ENCODE assay signal across 10 cellular contexts in the genomic region with DNA sequence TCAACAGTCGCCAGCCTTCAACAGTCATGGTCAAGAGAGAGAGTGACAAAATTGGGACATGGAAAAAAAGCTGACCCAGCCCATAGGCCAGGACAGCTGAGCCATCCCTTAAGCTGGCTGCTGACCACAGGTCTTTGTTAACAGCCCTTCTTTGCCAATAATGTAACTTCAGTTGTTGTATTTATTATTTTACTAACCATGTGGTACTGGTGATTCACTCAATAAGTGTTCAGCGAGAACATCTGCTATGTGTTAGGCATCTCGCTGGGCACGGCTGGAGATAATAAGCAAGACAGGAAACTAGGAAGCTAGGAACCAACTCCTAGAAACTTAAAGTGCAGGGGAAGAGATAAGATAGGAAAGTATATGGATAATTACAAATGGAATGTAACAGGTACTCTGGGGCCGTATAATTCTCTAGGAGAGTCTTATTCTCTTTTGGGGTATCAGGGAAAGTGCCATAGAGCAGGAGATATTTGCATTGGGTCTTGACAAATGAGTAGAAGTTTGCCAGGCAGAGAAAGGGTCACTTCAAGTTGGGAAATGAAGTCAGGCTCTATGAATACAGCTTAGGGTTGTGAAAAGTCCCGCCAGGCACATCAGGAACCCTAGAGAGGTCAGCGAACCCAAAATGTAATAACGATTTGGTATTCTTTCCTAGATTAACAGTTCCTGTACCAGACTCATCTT.
DNase-seq lines count a peak whose midpoint lies in the region; ATAC-seq and TF ChIP-seq lines count a peak whose summit lies in the region.
"Had no signal": no experiment of that assay in that cellular context is flagged by ENCODE, and none has a peak within 500 bp of the region (broad histone marks: within the 10 kb centered on the region; RNA-seq: fewer than 3 reads in every experiment).

No MANE protein-coding gene starts in this region.

- H4K20me1 ChIP-seq in hepatocyte (ENCODE audit: insufficient read depth, poor library complexity, severe bottlenecking), result no peaks in the 10 kb centered on the region

- no peak overlapping the region for H3K9ac ChIP-seq in adipocyte (ENCODE audit: low read length)

- 64% methylated on average over 8 of the region's 8 CpGs for WGBS in hepatocyte (ENCODE audit: low lambda C conversion rate, missing lambda C conversion rate)

- H2AFZ ChIP-seq in hepatocyte, result no peak overlapping the region

- DNase-seq in HFF-Myc (ENCODE audit: extremely low read depth, low read depth), result peak; percentile 85
- DNase-seq in adipocyte (ENCODE audit: low read depth), result peak; percentile 95
- DNase-seq in hepatocyte (ENCODE audit: low spot score), result peak; percentile 50
- no peak for DNase-seq in iPS-NIHi11 (ENCODE audit: low spot score)
- DNase-seq in left colon, result no peak
- no peak for DNase-seq in activated naive CD4-positive, alpha-beta T cell treated with anti-CD3 and anti-CD28 coated beads, Interleukin-2, amount 10 ng/mL, durations not matched to agents 7 days and 5 days
- no peak for DNase-seq in activated naive CD4-positive, alpha-beta T cell treated with Interleukin-2 at 50 U/mL for 16 hours
- DNase-seq: activated T-cell treated with anti-CD3 and anti-CD28 coated beads, Interleukin-2, amount 50 U/mL, for 72 hours; NCI-H774; small intestine had no signal

- TF ChIP-seq CTCF in HFF-Myc (IDR thresholded peaks at IDR 0.05; ENCODE audit: low read depth, low read length, missing control alignments), result peak; percentile 3
- no peak for TF ChIP-seq CTCF in hepatocyte (IDR thresholded peaks at IDR 0.05; ENCODE audit: poor library complexity)

- H3K4me1 Mint-ChIP-seq in activated naive CD4-positive, alpha-beta T cell treated with anti-CD3 and anti-CD28 coated beads, Interleukin-2, amount 10 ng/mL, durations not matched to agents 7 days and 5 days, result no peaks in the 10 kb centered on the region

- peak overlapping the region; percentile 49 for H3K27ac ChIP-seq in hepatocyte

- H3K9me3 Mint-ChIP-seq in activated naive CD4-positive, alpha-beta T cell treated with anti-CD3 and anti-CD28 coated beads, Interleukin-2, amount 10 ng/mL, durations not matched to agents 7 days and 5 days, result no peaks in the 10 kb centered on the region
- H3K9me3 Mint-ChIP-seq: activated T-cell treated with anti-CD3 and anti-CD28 coated beads, Interleukin-2, amount 50 U/mL, for 72 hours had no signal

- H3K4me2 ChIP-seq in hepatocyte, result no peak overlapping the region

- H3K4me1 ChIP-seq in adipocyte (ENCODE audit: control insufficient read depth, insufficient read depth, low read length) (peaks cover 34% of the 10 kb centered on the region), hepatocyte (ENCODE audit: insufficient read depth) (peaks cover 3% of the 10 kb centered on the region)

- ATAC-seq in left colon, result no peak
- ATAC-seq: activated T-cell treated with anti-CD3 and anti-CD28 coated beads, Interleukin-2, amount 50 U/mL, for 72 hours had no signal

- H3K36me3 ChIP-seq in adipocyte (ENCODE audit: control insufficient read depth, insufficient read depth, low read length, severe bottlenecking), result no peaks in the 10 kb centered on the region
- H3K36me3 ChIP-seq in hepatocyte (replicated peaks; ENCODE audit: insufficient read depth, low read depth), result no peaks in the 10 kb centered on the region

- CTCF ChIA-PET in activated naive CD4-positive, alpha-beta T cell treated with anti-CD3 and anti-CD28 coated beads, Interleukin-2, amount 10 ng/mL, durations not matched to agents 7 days and 5 days (lab: Charles Lee), result no interaction called here

- no peaks in the 10 kb centered on the region for H3K36me3 Mint-ChIP-seq in activated naive CD4-positive, alpha-beta T cell treated with anti-CD3 and anti-CD28 coated beads, Interleukin-2, amount 10 ng/mL, durations not matched to agents 7 days and 5 days

- no peak overlapping the region for H3K27ac Mint-ChIP-seq in activated naive CD4-positive, alpha-beta T cell treated with anti-CD3 and anti-CD28 coated beads, Interleukin-2, amount 10 ng/mL, durations not matched to agents 7 days and 5 days
- H3K27ac Mint-ChIP-seq: activated T-cell treated with anti-CD3 and anti-CD28 coated beads, Interleukin-2, amount 50 U/mL, for 72 hours had no signal

- no peak overlapping the region for H3K4me3 Mint-ChIP-seq in activated naive CD4-positive, alpha-beta T cell treated with anti-CD3 and anti-CD28 coated beads, Interleukin-2, amount 10 ng/mL, durations not matched to agents 7 days and 5 days
- H3K4me3 Mint-ChIP-seq: activated T-cell treated with anti-CD3 and anti-CD28 coated beads, Interleukin-2, amount 50 U/mL, for 72 hours had no signal

- H3K27me3 Mint-ChIP-seq in activated naive CD4-positive, alpha-beta T cell treated with anti-CD3 and anti-CD28 coated beads, Interleukin-2, amount 10 ng/mL, durations not matched to agents 7 days and 5 days, result peaks cover 39% of the 10 kb centered on the region

- H3K79me2 ChIP-seq in hepatocyte, result no peaks in the 10 kb centered on the region

- intact Hi-C loops in left colon (cut with DNase I, micrococcal nuclease), result no loop called here

- peaks cover under 1% of the 10 kb centered on the region for H3K9me3 ChIP-seq in adipocyte (ENCODE audit: control insufficient read depth, low read length)
- no peaks in the 10 kb centered on the region for H3K9me3 ChIP-seq in hepatocyte (ENCODE audit: low read depth)

- H3K9me2 ChIP-seq in hepatocyte (replicated peaks; ENCODE audit: insufficient read depth), result no peaks in the 10 kb centered on the region

- H3K27me3 ChIP-seq in adipocyte (replicated peaks; ENCODE audit: control insufficient read depth, insufficient read depth, low read length), result no peaks in the 10 kb centered on the region
- no peaks in the 10 kb centered on the region for H3K27me3 ChIP-seq in hepatocyte

- H3K4me3 ChIP-seq in HFF-Myc (replicated peaks; ENCODE audit: low read depth, low read length) (no peak overlapping the region), adipocyte (ENCODE audit: low read length) (peak overlapping the region; percentile 7), hepatocyte (no peak overlapping the region)

Comparison
In these comparisons a context has a peak if more than half of its experiments do, and no peak if none do; other contexts are left out.
1. DNase-seq: peak in HFF-Myc (single experiment), adipocyte (single experiment) and hepatocyte (single experiment); none in iPS-NIHi11 (single experiment), left colon (0 of 2), activated naive CD4-positive, alpha-beta T cell treated with anti-CD3 and anti-CD28 coated beads, Interleukin-2, amount 10 ng/mL, durations not matched to agents 7 days and 5 days (single experiment) and activated naive CD4-positive, alpha-beta T cell treated with Interleukin-2 at 50 U/mL for 16 hours (single experiment).